ENCODE assay signal across 2 cellular contexts in genomic region chr16:23590181-23590580, GRCh38.
TF ChIP-seq lines count a peak whose summit lies in the region.

No MANE protein-coding gene starts in this region.

TF ChIP-seq in K562, 482 proteins besides CTCF, POLR2A, EP300 and RAD21:
- TF ChIP-seq PCBP1 (IDR thresholded peaks at IDR 0.05; ENCODE audit: low read depth, low read length, poor library complexity, severe bottlenecking) (no peak), ESRRA (IDR thresholded peaks at IDR 0.05; ENCODE audit: borderline replicate concordance, low read depth) (0 out of 2 replicates have a peak, but pooled peaks have one; percentile 25), ADNP (tag; IDR thresholded peaks at IDR 0.05) (0 out of 2 replicates have a peak, but pooled peaks have one; percentile 40), SMARCB1 (IDR thresholded peaks at IDR 0.05; ENCODE audit: insufficient read length, low read depth) (no peak), RBM25 (IDR thresholded peaks at IDR 0.05; ENCODE audit: low read depth, low read length, severe bottlenecking) (peak; percentile 74), DMBX1 (CRISPR knock-in tag; IDR thresholded peaks at IDR 0.05; ENCODE audit: borderline replicate concordance) (no peak), CHCHD3 (CRISPR knock-in tag; IDR thresholded peaks at IDR 0.05) (no peak), BCOR (IDR thresholded peaks at IDR 0.05) (peak; percentile 27; the same call in 1 of the 2 replicates)

TF ChIP-seq in HEK293T, 16 proteins besides CTCF, POLR2A, EP300 and RAD21:
- TF ChIP-seq NFRKB (IDR thresholded peaks at IDR 0.05) (no peak), PKNOX1 (IDR thresholded peaks at IDR 0.05) (no peak), HDGF (IDR thresholded peaks at IDR 0.05; ENCODE audit: borderline replicate concordance) (no peak), CTBP1 (IDR thresholded peaks at IDR 0.05; ENCODE audit: borderline replicate concordance) (no peak), L3MBTL2 (conservative IDR thresholded peaks at IDR 0.05) (no peak), BHLHE40 (IDR thresholded peaks at IDR 0.05; ENCODE audit: borderline replicate concordance) (no peak), TARDBP (IDR thresholded peaks at IDR 0.05) (no peak), FOXM1 (IDR thresholded peaks at IDR 0.05; ENCODE audit: borderline replicate concordance) (no peak), FOXA1 (IDR thresholded peaks at IDR 0.05) (no peak), SUZ12 (IDR thresholded peaks at IDR 0.05) (no peak), LEF1 (IDR thresholded peaks at IDR 0.05; ENCODE audit: borderline replicate concordance) (no peak), ZNF384 (IDR thresholded peaks at IDR 0.05) (no peak), ELF4 (IDR thresholded peaks at IDR 0.05) (no peak), FOXK2 (IDR thresholded peaks at IDR 0.05) (no peak)
TF ChIP-seq in HEK293T: peak in this region for 0.
